13 cellular contexts compared by ENCODE assay signal in the genomic region with DNA sequence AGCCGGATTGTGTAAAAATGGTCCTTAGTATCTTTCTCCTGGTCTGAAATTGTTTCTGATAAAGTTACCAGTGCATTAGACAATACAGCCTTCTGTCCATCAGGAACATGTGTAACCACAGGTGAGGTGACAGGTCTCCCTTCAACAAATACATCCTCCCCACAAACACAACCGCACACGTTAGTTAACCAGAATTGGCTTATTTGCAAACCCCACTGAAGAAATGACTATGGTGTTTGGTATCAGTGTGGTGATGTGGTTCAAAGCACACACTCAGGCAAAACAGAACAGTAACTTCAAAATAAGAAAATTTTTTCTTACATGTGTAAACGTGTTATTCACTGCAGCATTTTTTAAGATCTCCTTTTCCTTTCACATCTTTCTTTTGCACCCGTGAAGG.
DNase-seq lines count a peak whose midpoint lies in the region; ATAC-seq and TF ChIP-seq lines count a peak whose summit lies in the region.
"Had no signal": no experiment of that assay in that cellular context is flagged by ENCODE, and none has a peak within 500 bp of the region (broad histone marks: within the 10 kb centered on the region; RNA-seq: fewer than 3 reads in every experiment).

No MANE protein-coding gene starts in this region.

- H3K9me3 ChIP-seq in aorta (ENCODE audit: control insufficient read depth, low read length): no peaks in the 10 kb centered on the region
- no peaks in the 10 kb centered on the region for H3K9me3 ChIP-seq in upper lobe of left lung
- no peaks in the 10 kb centered on the region for H3K9me3 ChIP-seq in heart left ventricle
- H3K9me3 ChIP-seq: prostate gland, SK-N-SH had no signal

- DNase-seq in GM12864 (ENCODE audit: low read depth) (peak; percentile 16), SKM-1 treated with dmso at 0.1 percent for 144 hours (lab: John Stamatoyannopoulos, UW; ENCODE audit: unreplicated experiment) (no peak), aorta (no peak), upper lobe of left lung (no peak), heart left ventricle (no peak)
- DNase-seq: activated gamma-delta T cell treated with Interleukin-2 at 50 U/mL for 16 hours; central memory CD4-positive, alpha-beta T cell; NCI-H345; SK-N-SH had no signal

- peak; percentile 90 for ATAC-seq in GM19452 (IDR thresholded peaks at IDR 0.05; ENCODE audit: unreplicated experiment)
- peak; percentile 74 for ATAC-seq in HG02938 (IDR thresholded peaks at IDR 0.05; ENCODE audit: unreplicated experiment)
- ATAC-seq in HG03575 (IDR thresholded peaks at IDR 0.05; ENCODE audit: extremely low read depth, insufficient number of reproducible peaks, low FRiP score, unreplicated experiment): peak; percentile 57
- ATAC-seq in aorta (ENCODE audit: low FRiP score): no peak
- no peak for ATAC-seq in upper lobe of left lung (ENCODE audit: low FRiP score in 2 of 2)
- ATAC-seq in heart left ventricle: no peak

- TF ChIP-seq POLR2A in upper lobe of left lung (IDR thresholded peaks at IDR 0.05) (no peak), heart left ventricle (IDR thresholded peaks at IDR 0.05) (no peak)

- H3K4me3 ChIP-seq in GM12864 (ENCODE audit: low read depth, low read length) (no peak overlapping the region), aorta (ENCODE audit: low read length in 2 of 2) (no peak overlapping the region), upper lobe of left lung (no peak overlapping the region), heart left ventricle (no peak overlapping the region)
- H3K4me3 ChIP-seq: prostate gland had no signal

- 76 to 82% methylated on average over 5 of the region's 5 CpGs for WGBS in aorta, 2 donors
- 64 to 93% methylated on average over 5 of the region's 5 CpGs for WGBS in upper lobe of left lung, 2 donors
- 69 to 92% (median 79%) methylated on average over 5 of the region's 5 CpGs for WGBS in heart left ventricle, 4 donors

- H3K27ac ChIP-seq in aorta (ENCODE audit: low read depth in 1 of 2, low read length in 2 of 2): no peak overlapping the region
- H3K27ac ChIP-seq in upper lobe of left lung: no peak overlapping the region
- H3K27ac ChIP-seq in heart left ventricle: no peak overlapping the region
- H3K27ac ChIP-seq: prostate gland had no signal

- no peak for TF ChIP-seq EP300 in upper lobe of left lung (IDR thresholded peaks at IDR 0.05)

- TF ChIP-seq CTCF in GM12864 (IDR thresholded peaks at IDR 0.05; ENCODE audit: low read depth, low read length, missing control alignments) (no peak), upper lobe of left lung (IDR thresholded peaks at IDR 0.05) (no peak), heart left ventricle (IDR thresholded peaks at IDR 0.05) (no peak)

- H3K27me3 ChIP-seq in aorta (ENCODE audit: control insufficient read depth in 1 of 2, insufficient read depth in 2 of 2, low read length in 1 of 2) (no peaks in the 10 kb centered on the region), upper lobe of left lung (no peaks in the 10 kb centered on the region), heart left ventricle (no peaks in the 10 kb centered on the region)

- intact Hi-C loops in aorta (cut with DNase I): no loop called here
- intact Hi-C loops in heart left ventricle (cut with DNase I): no loop called here

- H3K4me1 ChIP-seq in aorta (ENCODE audit: control insufficient read depth in 1 of 2, insufficient read depth in 2 of 2, low read length in 2 of 2): no peaks in the 10 kb centered on the region
- H3K4me1 ChIP-seq in upper lobe of left lung: no peaks in the 10 kb centered on the region
- H3K4me1 ChIP-seq in heart left ventricle: no peaks in the 10 kb centered on the region
- H3K4me1 ChIP-seq: prostate gland had no signal

- H3K36me3 ChIP-seq in aorta (ENCODE audit: control insufficient read depth in 1 of 2, insufficient read depth in 2 of 2, low read length in 1 of 2) (no peaks in the 10 kb centered on the region), upper lobe of left lung (no peaks in the 10 kb centered on the region), heart left ventricle (no peaks in the 10 kb centered on the region)
- H3K36me3 ChIP-seq: prostate gland had no signal

Comparison
In these comparisons a context has a peak if more than half of its experiments do, and no peak if none do; other contexts are left out.
1. ATAC-seq: peak in GM19452 (single experiment), HG02938 (single experiment) and HG03575 (single experiment); none in aorta (single experiment), upper lobe of left lung (0 of 2) and heart left ventricle (0 of 4).